1 cellular context compared by ENCODE assay signal in genomic region chr1:41427022-41427942, GRCh38.
TF ChIP-seq lines count a peak whose summit lies in the region.

No MANE protein-coding gene starts in this region.

TF ChIP-seq in IMR-90, 13 proteins besides CTCF, POLR2A, EP300 and RAD21:
- no peak for TF ChIP-seq BHLHE40 (IDR thresholded peaks at IDR 0.05; ENCODE audit: low read depth, low read length)
- no peak for TF ChIP-seq FOS (IDR thresholded peaks at IDR 0.05; ENCODE audit: low read depth, low read length)
- no peak for TF ChIP-seq RFX5 (IDR thresholded peaks at IDR 0.05; ENCODE audit: low read depth, low read length)
- no peak for TF ChIP-seq MAZ (IDR thresholded peaks at IDR 0.05; ENCODE audit: borderline replicate concordance, low read depth, low read length)
- TF ChIP-seq CHD1 (IDR thresholded peaks at IDR 0.05; ENCODE audit: low read depth, low read length): no peak
- no peak for TF ChIP-seq MAFK (IDR thresholded peaks at IDR 0.05; ENCODE audit: low read depth, low read length)
- no peak for TF ChIP-seq RCOR1 (IDR thresholded peaks at IDR 0.05; ENCODE audit: insufficient replicate concordance, low read length)
- no peak for TF ChIP-seq USF2 (IDR thresholded peaks at IDR 0.05; ENCODE audit: low read depth, low read length)
- no peak for TF ChIP-seq SMC3 (IDR thresholded peaks at IDR 0.05; ENCODE audit: low read depth, low read length)
- TF ChIP-seq ELK1 (IDR thresholded peaks at IDR 0.05; ENCODE audit: borderline replicate concordance, low read depth, low read length): no peak
- TF ChIP-seq MXI1 (IDR thresholded peaks at IDR 0.05; ENCODE audit: borderline replicate concordance, low read depth, low read length): no peak
- no peak for TF ChIP-seq CEBPB (IDR thresholded peaks at IDR 0.05; ENCODE audit: low read depth, low read length)
TF ChIP-seq in IMR-90: peak in this region for 0.
